1 cellular context compared by ENCODE assay signal in genomic region chr11:537622-538430, GRCh38.
TF ChIP-seq lines count a peak whose summit lies in the region.

No MANE protein-coding gene starts in this region.

TF ChIP-seq in SK-N-SH, 30 proteins besides CTCF, POLR2A, EP300 and RAD21:
- TF ChIP-seq TEAD4 (IDR thresholded peaks at IDR 0.05; ENCODE audit: borderline replicate concordance, insufficient read depth) (no peak), CHD2 (IDR thresholded peaks at IDR 0.05; ENCODE audit: low read length, partially characterized antibody) (no peak)
